23 cellular contexts compared by ENCODE assay signal in the genomic region with DNA sequence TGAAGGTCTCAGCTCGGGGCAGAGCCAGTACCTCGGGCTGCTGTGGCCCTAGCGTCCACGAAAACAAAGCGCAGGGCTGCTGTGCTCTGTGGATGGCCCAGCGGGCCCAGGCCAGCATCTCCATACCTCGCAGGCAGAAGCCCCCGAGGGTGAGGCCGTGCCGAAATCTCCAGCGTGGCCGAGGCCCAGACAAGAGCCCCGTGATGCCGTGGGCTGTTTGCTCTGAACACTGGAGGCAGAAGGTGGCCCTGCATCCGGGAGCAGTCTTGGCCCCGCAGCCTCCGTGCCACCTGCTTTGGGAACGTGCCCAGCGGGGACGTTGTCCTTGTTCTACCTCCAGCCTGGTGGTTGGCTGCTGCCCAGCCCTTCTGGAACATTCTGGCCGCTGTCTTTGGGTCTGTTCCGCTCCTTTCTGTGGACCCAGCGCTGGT.
"Had no signal": no experiment of that assay in that cellular context is flagged by ENCODE, and none has a peak within 500 bp of the region (broad histone marks: within the 10 kb centered on the region; RNA-seq: fewer than 3 reads in every experiment).

No MANE protein-coding gene starts in this region.

- H3K4me3 Mint-ChIP-seq: activated naive CD8-positive, alpha-beta T cell; natural killer cell treated with Interleukin-12 subunit alpha and Interleukin-12 subunit beta and Interleukin-15 and Interleukin-18, amount 100 ng/mL, for 72 hours; stimulated activated memory B cell treated with anti-CD40 and anti-IgM and Interleukin-4, amounts not matched to agents 10 μg/mL and 1 μg/mL and 100 μg/mL, for 72 hours; stimulated activated naive CD8-positive, alpha-beta T cell treated with anti-CD3 and anti-CD28 coated beads, Interleukin-15, amount 100 ng/mL, for 72 hours; type B pancreatic cell had no signal

- H3K27ac Mint-ChIP-seq: activated naive CD8-positive, alpha-beta T cell; natural killer cell treated with Interleukin-12 subunit alpha and Interleukin-12 subunit beta and Interleukin-15 and Interleukin-18, amount 100 ng/mL, for 72 hours; type B pancreatic cell had no signal

- H3K4me1 Mint-ChIP-seq: stimulated activated naive CD8-positive, alpha-beta T cell treated with anti-CD3 and anti-CD28 coated beads, Interleukin-15, amount 100 ng/mL, for 72 hours had no signal

- H3K9me3 Mint-ChIP-seq: natural killer cell treated with Interleukin-12 subunit alpha and Interleukin-12 subunit beta and Interleukin-15 and Interleukin-18, amount 100 ng/mL, for 72 hours; stimulated activated memory B cell treated with anti-CD40 and anti-IgM and Interleukin-4, amounts not matched to agents 10 μg/mL and 1 μg/mL and 100 μg/mL, for 72 hours; stimulated activated naive CD8-positive, alpha-beta T cell treated with anti-CD3 and anti-CD28 coated beads, Interleukin-15, amount 100 ng/mL, for 72 hours; type B pancreatic cell had no signal

- H3K4me3 ChIP-seq: adrenal gland, body of pancreas, gastroesophageal sphincter, lung, right lobe of liver had no signal

- ATAC-seq: body of pancreas; gastroesophageal sphincter; natural killer cell treated with Interleukin-12 subunit alpha and Interleukin-12 subunit beta and Interleukin-15 and Interleukin-18, amount 100 ng/mL, for 72 hours; right lobe of liver; stimulated activated memory B cell treated with anti-CD40 and anti-IgM and Interleukin-4, amounts not matched to agents 10 μg/mL and 1 μg/mL and 100 μg/mL, for 72 hours; stimulated activated naive CD8-positive, alpha-beta T cell treated with anti-CD3 and anti-CD28 coated beads, Interleukin-15, amount 100 ng/mL, for 72 hours had no signal

- DNase-seq: activated CD4-positive, alpha-beta T cell treated with anti-CD3 and anti-CD28 coated beads for 4 hours; activated CD4-positive, alpha-beta T cell treated with anti-CD3 and anti-CD28 coated beads, Interleukin-2, amount 50 U/mL, for 4 hours; activated effector memory CD4-positive, alpha-beta T cell treated with Interleukin-2 at 50 U/mL for 16 hours; activated naive CD4-positive, alpha-beta T cell treated with Interleukin-2 at 50 U/mL for 16 hours; activated T-cell treated with anti-CD3 and anti-CD28 coated beads for 4 hours; adrenal gland; cortex of kidney; hippocampal formation; left colon; mesendoderm; stimulated activated CD4-positive, alpha-beta T cell treated with anti-CD3 and anti-CD28 coated beads, Interleukin-1b, Interleukin-23, amount 100 ng/mL, for 48 hours; stimulated activated CD4-positive, alpha-beta T cell treated with anti-CD3 and anti-CD28 coated beads, Interleukin-4, amount 100 ng/mL, for 4 hours; stimulated activated CD8-positive, alpha-beta memory T cell treated with anti-CD3 and anti-CD28 coated beads, Interleukin-4, amount 100 ng/mL, for 48 hours; stimulated activated naive CD8-positive, alpha-beta T cell treated with anti-CD3 and anti-CD28 coated beads, Interleukin-15, amount 100 ng/mL, for 72 hours; T-helper 1 cell had no signal

- H3K27me3 Mint-ChIP-seq: activated naive CD8-positive, alpha-beta T cell; natural killer cell treated with Interleukin-12 subunit alpha and Interleukin-12 subunit beta and Interleukin-15 and Interleukin-18, amount 100 ng/mL, for 72 hours; stimulated activated memory B cell treated with anti-CD40 and anti-IgM and Interleukin-4, amounts not matched to agents 10 μg/mL and 1 μg/mL and 100 μg/mL, for 72 hours; stimulated activated naive CD8-positive, alpha-beta T cell treated with anti-CD3 and anti-CD28 coated beads, Interleukin-15, amount 100 ng/mL, for 72 hours; type B pancreatic cell had no signal
